In genomic region chr12:57476162-57476992, GRCh38 we compare ENCODE assay signal across 8 cellular contexts. TPM values are rescaled to one million over a fixed set of nuclear protein-coding genes. Genes with fewer than 3 reads are reported as not detected.
DNase-seq lines count a peak whose midpoint lies in the region; ATAC-seq and TF ChIP-seq lines count a peak whose summit lies in the region.

No MANE protein-coding gene starts in this region.

- H3K36me3 ChIP-seq in HUES48 (ENCODE audit: control insufficient read depth, insufficient read depth, low read length), result no peaks in the 10 kb centered on the region

- TF ChIP-seq CTCF in GM13976 (IDR thresholded peaks at IDR 0.05; ENCODE audit: borderline replicate concordance, control extremely low read depth, extremely low read depth, insufficient read depth, missing control alignments) (peak; percentile 85), foreskin keratinocyte (conservative IDR thresholded peaks at IDR 0.05) (no peak)

- no peak overlapping the region for H3K9ac ChIP-seq in HUES48 (ENCODE audit: low read depth, low read length)

- intact Hi-C loops in left ventricle myocardium superior (cut with micrococcal nuclease), result no loop called here

- H3K27ac ChIP-seq in HUES48 (ENCODE audit: low read depth, low read length), result no peak overlapping the region
- no peak overlapping the region for H3K27ac ChIP-seq in foreskin keratinocyte

- in situ Hi-C loops in GM13976 (cut with MboI; ENCODE audit: low sequenced_read_pairs, unreplicated experiment), result no loop called here

- H3K9me3 ChIP-seq in HUES48 (ENCODE audit: control insufficient read depth, insufficient read depth, low read length), result no peaks in the 10 kb centered on the region

- peak; percentile 22 for ATAC-seq in left ventricle myocardium superior
- ATAC-seq in foreskin keratinocyte, result no peak

- peaks cover 53% of the 10 kb centered on the region for H3K27me3 ChIP-seq in HUES48 (ENCODE audit: control insufficient read depth, insufficient read depth, low read length)
- H3K27me3 ChIP-seq in foreskin keratinocyte, result peaks cover 92% of the 10 kb centered on the region

- H3K4me1 ChIP-seq in HUES48 (ENCODE audit: control insufficient read depth, insufficient read depth, low read length) (peaks cover 22% of the 10 kb centered on the region; the same call in 1 of the 2 replicates), foreskin keratinocyte (no peaks in the 10 kb centered on the region)

- peak overlapping the region; percentile 60 for H3K4me3 ChIP-seq in HUES48 (ENCODE audit: low read depth, low read length)

- DNase-seq in GM13976 (ENCODE audit: low spot score) (peak; percentile 78), left ventricle myocardium superior (peak; percentile 57), NCI-H2107 (lab: John Stamatoyannopoulos, UW) (no peak), NCI-H1694 (lab: John Stamatoyannopoulos, UW) (no peak), foreskin keratinocyte (no peak)
- peak; percentile 90 to 91 for DNase-seq in activated T-cell treated with anti-CD3 and anti-CD28 coated beads, Interleukin-2, amount 50 U/mL, for 48 hours
- peak; percentile 45 to 76 for DNase-seq in stimulated activated CD4-positive, alpha-beta T cell treated with anti-CD3 and anti-CD28 coated beads, Interleukin-12 subunit alpha, Interleukin-12 subunit beta, amount 100 ng/mL, for 24 hours (ENCODE audit: low read depth in 2 of 2)

RNA-seq across cellular contexts. Expression of gene ARHGAP9, which starts 3.3 kb away (rescaled TPM):
- total RNA-seq in left ventricle myocardium superior (5.7 TPM), foreskin keratinocyte (0.10 TPM in 1 of 2 replicates, not detected in the other)
- polyA plus RNA-seq in foreskin keratinocyte, result 0.07 TPM in 1 of 2 replicates, not detected in the other

RNA-seq across cellular contexts. Expression of gene MARS1, which starts 11.5 kb away (rescaled TPM):
- total RNA-seq in left ventricle myocardium superior (72.7 TPM), foreskin keratinocyte (215 and 307 TPM in 2 replicates)
- polyA plus RNA-seq in foreskin keratinocyte, result 186 and 224 TPM in 2 replicates

RNA-seq across cellular contexts. Expression of gene GLI1, which starts 16.8 kb away (rescaled TPM):
- 0.37 TPM for total RNA-seq in left ventricle myocardium superior
- total RNA-seq in foreskin keratinocyte, result 2.8 and 3.8 TPM in 2 replicates
- 3.2 and 4.4 TPM in 2 replicates for polyA plus RNA-seq in foreskin keratinocyte

RNA-seq across cellular contexts. Expression of gene INHBE, which starts 21.3 kb away (rescaled TPM):
- total RNA-seq in left ventricle myocardium superior, result not detected
- total RNA-seq in foreskin keratinocyte, result 0.07 TPM in 1 of 2 replicates, not detected in the other
- 0.07 TPM in 1 of 2 replicates, not detected in the other for polyA plus RNA-seq in foreskin keratinocyte

RNA-seq across cellular contexts. Expression of gene INHBC, which starts 41.8 kb away (rescaled TPM):
- total RNA-seq in left ventricle myocardium superior (not detected), foreskin keratinocyte (not detected in 2 replicates)
- not detected in 2 replicates for polyA plus RNA-seq in foreskin keratinocyte

Comparison
In these comparisons a context has a peak if more than half of its experiments do, and no peak if none do; other contexts are left out.
1. DNase-seq: peak in GM13976 (single experiment), activated T-cell treated with anti-CD3 and anti-CD28 coated beads, Interleukin-2, amount 50 U/mL, for 48 hours (2 of 2), left ventricle myocardium superior (single experiment) and stimulated activated CD4-positive, alpha-beta T cell treated with anti-CD3 and anti-CD28 coated beads, Interleukin-12 subunit alpha, Interleukin-12 subunit beta, amount 100 ng/mL, for 24 hours (2 of 2); none in NCI-H2107 (single experiment), NCI-H1694 (single experiment) and foreskin keratinocyte (0 of 2).